Comparison of ENCODE assay signal across 8 cellular contexts in the genomic region with DNA sequence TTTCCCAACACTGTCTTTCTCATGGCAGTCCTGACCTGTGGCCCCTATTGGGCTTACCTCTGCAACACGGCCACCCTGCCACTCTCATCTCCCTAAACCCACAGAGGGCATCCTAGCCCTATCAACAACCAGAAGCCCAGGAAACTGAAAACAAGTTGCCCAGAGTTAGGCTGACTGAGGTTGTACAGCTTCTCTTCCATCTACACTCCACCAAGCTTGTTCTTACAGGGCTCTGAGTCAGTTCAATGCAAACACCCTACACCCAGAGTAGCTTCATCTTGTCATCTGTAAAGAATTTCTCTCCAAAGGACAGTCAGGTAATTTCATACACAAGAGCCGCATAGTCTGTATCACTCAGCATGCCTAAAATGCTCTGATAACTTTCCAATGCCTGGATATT.
A peak's percentile ranks its signal among the peaks of the same experiment; 100 is the strongest.
DNase-seq lines count a peak whose midpoint lies in the region; ATAC-seq, FAIRE-seq and TF ChIP-seq lines count a peak whose summit lies in the region.

No MANE protein-coding gene starts in this region.

- no peaks in the 10 kb centered on the region for H3K9me2 ChIP-seq in PC-9 (ENCODE audit: insufficient read depth)

- TF ChIP-seq CTCF in PC-9 (conservative IDR thresholded peaks at IDR 0.05) (no peak; the same call in 1 of the 2 replicates), H1 (IDR thresholded peaks at IDR 0.05; ENCODE audit: control extremely low read depth in 1 of 3, insufficient read depth in 1 of 3, low read depth in 1 of 3, low read length in 3 of 3) (peak in 1 of 3 experiments; percentile 15; a peak in 1 of 4 replicates), osteocyte (IDR thresholded peaks at IDR 0.05) (peak; percentile 20)

- H2BK120ac ChIP-seq in H1 (replicated peaks; ENCODE audit: low read depth, low read length), result no peak overlapping the region

- H4K5ac ChIP-seq in H1 (ENCODE audit: insufficient read length, low read depth, low read length), result no peak overlapping the region

- TF ChIP-seq POLR2A in H1 (IDR thresholded peaks at IDR 0.05; ENCODE audit: control extremely low read depth in 1 of 2, low read depth in 2 of 2, low read length in 2 of 2), result no peak

- H2BK5ac ChIP-seq in H1 (ENCODE audit: low read depth, low read length), result no peak overlapping the region

- POLR2A ChIA-PET in CD8-positive, alpha-beta memory T cell (lab: Charles Lee), result interaction anchor here (1.0 kb wide), 1 partner anchor 174 kb away, joined by 3 read pairs; no protein-coding TSS in a partner anchor
- POLR2A ChIA-PET in PC-9 (lab: Charles Lee; ENCODE audit: unreplicated experiment), result interaction anchor here (0.6 to 1.0 kb wide), 7 partner anchors 17 to 444 kb away, joined by 3 to 15 read pairs (median 7); no protein-coding TSS in a partner anchor
- POLR2A ChIA-PET in H1 (lab: Charles Lee; ENCODE audit: partially characterized antibody), result no interaction called here

- no peaks in the 10 kb centered on the region for H3K27me3 ChIP-seq in CD8-positive, alpha-beta memory T cell (ENCODE audit: insufficient read depth, low read length, poor library complexity, severe bottlenecking)
- H3K27me3 ChIP-seq in PC-9 (ENCODE audit: insufficient read depth, low read depth) (no peaks in the 10 kb centered on the region), H1 (replicated peaks in 1 of 4; ENCODE audit: control insufficient read depth in 3 of 4, extremely low read depth in 1 of 4, insufficient read depth in 3 of 4, low read length in 3 of 4) (no peaks in the 10 kb centered on the region), small intestine (ENCODE audit: control insufficient read depth in 2 of 2, insufficient read depth in 2 of 2, low read length in 2 of 2) (no peaks in the 10 kb centered on the region)

- no peaks in the 10 kb centered on the region for H3K9me3 Mint-ChIP-seq in CD8-positive, alpha-beta memory T cell
- H3K9me3 Mint-ChIP-seq in osteocyte (ENCODE audit: unreplicated experiment), result no peaks in the 10 kb centered on the region

- FAIRE-seq in H1 (lab: Jason Lieb, UNC) (no peak), small intestine (lab: Jason Lieb, UNC) (no peak)

- H3K27ac ChIP-seq in CD8-positive, alpha-beta memory T cell (ENCODE audit: low read depth, low read length), result no peak overlapping the region
- H3K27ac ChIP-seq in PC-9 (peak overlapping the region; percentile 65), H1 (ENCODE audit: low read depth, low read length) (no peak overlapping the region), small intestine (ENCODE audit: low read depth in 1 of 2, low read length in 1 of 2) (peak overlapping the region in 1 of 2 donors; percentile 37)

- no peak overlapping the region for H3K4me3 ChIP-seq in CD8-positive, alpha-beta memory T cell (ENCODE audit: low read length)
- peak overlapping the region; percentile 15; the same call in 1 of the 2 replicates for H3K4me3 ChIP-seq in PC-9
- H3K4me3 ChIP-seq in H1 (ENCODE audit: extremely low read depth in 1 of 4, insufficient read depth in 2 of 4, low read depth in 3 of 4, low read length in 4 of 4), result no peak overlapping the region
- no peak overlapping the region for H3K4me3 ChIP-seq in small intestine (ENCODE audit: low read depth in 1 of 2, low read length in 2 of 2)

- H4K91ac ChIP-seq in H1 (replicated peaks; ENCODE audit: insufficient read length, low read length), result no peak overlapping the region

- intact Hi-C loops in PC-9 (cut with micrococcal nuclease; ENCODE audit: unreplicated experiment), result loop anchor here (1.0 to 5.0 kb wide), 5 partner anchors 17 to 168 kb away; no protein-coding TSS in a partner anchor

- H3K56ac ChIP-seq in H1 (replicated peaks; ENCODE audit: insufficient read length, low read depth, low read length), result no peak overlapping the region

- no peak overlapping the region for H3K14ac ChIP-seq in H1 (ENCODE audit: insufficient read length)

- TF ChIP-seq RAD21 in H1 (IDR thresholded peaks at IDR 0.05 in 1 of 2, conservative IDR thresholded peaks at IDR 0.05 in 1 of 2; ENCODE audit: low read depth in 2 of 2, low read length in 2 of 2), result peak; percentile 23 to 44; a peak in 3 of 4 replicates

- peak overlapping the region in 3 of 7 donors; percentile 2 to 26 (median 4) for H3K4me3 Mint-ChIP-seq in CD8-positive, alpha-beta memory T cell
- H3K4me3 Mint-ChIP-seq in osteocyte (ENCODE audit: unreplicated experiment), result peak overlapping the region; percentile 34

- peaks cover 55 to 76% (median 68%) of the 10 kb centered on the region in 3 donors for H3K4me1 Mint-ChIP-seq in CD8-positive, alpha-beta memory T cell
- H3K4me1 Mint-ChIP-seq in osteocyte (ENCODE audit: unreplicated experiment), result peaks cover 91% of the 10 kb centered on the region

- H3K23me2 ChIP-seq in H1 (ENCODE audit: low read depth, low read length), result no peaks in the 10 kb centered on the region

- peak overlapping the region in 7 of 8 donors; percentile 3 to 88 (median 68) for H3K27ac Mint-ChIP-seq in CD8-positive, alpha-beta memory T cell
- H3K27ac Mint-ChIP-seq in osteocyte (ENCODE audit: unreplicated experiment), result peak overlapping the region; percentile 96

- H3K27me3 Mint-ChIP-seq in CD8-positive, alpha-beta memory T cell, result no peaks in the 10 kb centered on the region
- H3K27me3 Mint-ChIP-seq in osteocyte (ENCODE audit: unreplicated experiment), result no peaks in the 10 kb centered on the region

- BruUV-seq in PC-9 (replicated peaks; lab: Mats Ljungman, UMichigan), result no TSS peak

- peaks cover 15% of the 10 kb centered on the region for H3K4me1 ChIP-seq in CD8-positive, alpha-beta memory T cell (ENCODE audit: insufficient read depth, low read length)
- H3K4me1 ChIP-seq in PC-9 (replicated peaks; ENCODE audit: insufficient read depth) (peaks cover 41% of the 10 kb centered on the region), H1 (replicated peaks in 1 of 4; ENCODE audit: control insufficient read depth in 3 of 4, insufficient read depth in 4 of 4, low read length in 3 of 4) (no peaks in the 10 kb centered on the region), small intestine (ENCODE audit: control insufficient read depth in 2 of 2, insufficient read depth in 1 of 2, low read depth in 1 of 2, low read length in 1 of 2) (peaks cover 0 to 11% of the 10 kb centered on the region in 2 donors)

- 75% methylated on average over 2 of the region's 2 CpGs; no CpG with 5 or more reads in 1 of the 2 experiments for WGBS in H1 (ENCODE audit: extremely low coverage in 1 of 2, insufficient coverage in 1 of 2, insufficient read length in 1 of 2, insufficient replicate concordance in 2 of 2, low coverage in 1 of 2, low lambda C conversion rate in 2 of 2, missing lambda C conversion rate in 1 of 2), 2 experiments
- WGBS in small intestine, 3 donors, result 62 to 91% (median 79%) methylated on average over 2 of the region's 2 CpGs

- peaks cover 27% of the 10 kb centered on the region for H3F3A ChIP-seq in PC-9 (ENCODE audit: insufficient read depth, low read depth)

- H3K79me2 ChIP-seq in PC-9 (ENCODE audit: low read depth) (no peaks in the 10 kb centered on the region), H1 (ENCODE audit: control insufficient read depth in 1 of 2, insufficient read depth in 2 of 2, low read length in 2 of 2) (no peaks in the 10 kb centered on the region)

- H2BK15ac ChIP-seq in H1 (ENCODE audit: low read length), result no peak overlapping the region

- H3K18ac ChIP-seq in H1 (ENCODE audit: extremely low read depth, low read length), result no peak overlapping the region

- ATAC-seq in GM18858 (IDR thresholded peaks at IDR 0.05; ENCODE audit: unreplicated experiment), result no peak

- H3K4ac ChIP-seq in H1 (replicated peaks; ENCODE audit: insufficient read length, low read depth, low read length), result no peak overlapping the region

- H2AFZ ChIP-seq in PC-9 (no peak overlapping the region), H1 (ENCODE audit: low read length) (peak overlapping the region; percentile 30; the same call in 1 of the 2 replicates)

- no peaks in the 10 kb centered on the region for H3K9me3 ChIP-seq in CD8-positive, alpha-beta memory T cell (ENCODE audit: low read length)
- no peaks in the 10 kb centered on the region; the same call in 1 of the 2 replicates for H3K9me3 ChIP-seq in PC-9 (ENCODE audit: insufficient read depth, low read depth)
- no peaks in the 10 kb centered on the region for H3K9me3 ChIP-seq in H1 (ENCODE audit: insufficient read depth in 2 of 2, low read depth in 1 of 2, low read length in 1 of 2)
- no peaks in the 10 kb centered on the region for H3K9me3 ChIP-seq in small intestine (ENCODE audit: control insufficient read depth, low read depth)

- no peak overlapping the region for H4K8ac ChIP-seq in H1 (ENCODE audit: extremely low read depth, insufficient read depth, low read length)

- peak in 1 of 5 donors; percentile 17 for DNase-seq in CD8-positive, alpha-beta memory T cell
- DNase-seq in PC-9 (peak; percentile 59 to 98), H1 (ENCODE audit: low read depth in 1 of 2, low spot score in 2 of 2) (no peak), osteocyte (ENCODE audit: extremely low spot score, unreplicated experiment) (no peak), small intestine (no peak), NCI-H1694 treated with DMSO at 0.1 percent for 48 hours (lab: John Stamatoyannopoulos, UW) (no peak), NCI-H2227 (lab: John Stamatoyannopoulos, UW; ENCODE audit: unreplicated experiment) (no peak)

- H3K4me2 ChIP-seq in PC-9 (peak overlapping the region; percentile 67), H1 (ENCODE audit: insufficient read depth in 1 of 2, low read depth in 2 of 2, low read length in 2 of 2) (no peak overlapping the region)

- H4K20me1 ChIP-seq in PC-9 (ENCODE audit: insufficient read depth) (no peaks in the 10 kb centered on the region), H1 (replicated peaks in 1 of 2; ENCODE audit: control insufficient read depth in 1 of 2, insufficient read depth in 2 of 2, low read length in 2 of 2) (no peaks in the 10 kb centered on the region)

- peaks cover 8 to 74% (median 30%) of the 10 kb centered on the region in 3 donors for H3K36me3 Mint-ChIP-seq in CD8-positive, alpha-beta memory T cell
- H3K36me3 Mint-ChIP-seq in osteocyte (ENCODE audit: unreplicated experiment), result peaks cover 51% of the 10 kb centered on the region

- no peak overlapping the region for H3K9ac ChIP-seq in H1 (replicated peaks in 1 of 4; ENCODE audit: extremely low read depth in 1 of 4, low read depth in 3 of 4, low read length in 3 of 4)

- no peak overlapping the region for H3K23ac ChIP-seq in H1 (ENCODE audit: insufficient read length)

- H3K79me1 ChIP-seq in H1 (ENCODE audit: low read depth, low read length), result no peaks in the 10 kb centered on the region

- H3K36me3 ChIP-seq in CD8-positive, alpha-beta memory T cell (ENCODE audit: insufficient read depth, low read length), result peaks cover 7% of the 10 kb centered on the region
- no peaks in the 10 kb centered on the region for H3K36me3 ChIP-seq in PC-9 (ENCODE audit: low read depth)
- H3K36me3 ChIP-seq in H1 (ENCODE audit: control insufficient read depth in 2 of 4, insufficient read depth in 4 of 4, low read length in 3 of 4), result no peaks in the 10 kb centered on the region
- peaks cover 3 to 5% of the 10 kb centered on the region in 2 donors for H3K36me3 ChIP-seq in small intestine (ENCODE audit: control insufficient read depth in 2 of 2, insufficient read depth in 2 of 2, low read length in 2 of 2)

- CTCF ChIA-PET in CD8-positive, alpha-beta memory T cell (lab: Charles Lee), result interaction anchor here (0.6 kb wide), 1 partner anchor 166 kb away, joined by 3 read pairs; no protein-coding TSS in a partner anchor
- CTCF ChIA-PET in PC-9 (lab: Charles Lee) (interaction anchor here (0.6 to 1.1 kb wide), 5 partner anchors 13 to 192 kb away, joined by 3 to 7 read pairs (median 3); a partner anchor contains a TSS), H1 (lab: Charles Lee; ENCODE audit: partially characterized antibody) (no interaction called here)

- H2AK5ac ChIP-seq in H1 (ENCODE audit: low read depth, low read length), result no peak overlapping the region

- H2BK12ac ChIP-seq in H1 (ENCODE audit: low read depth, low read length), result no peak overlapping the region

- H2BK20ac ChIP-seq in H1 (ENCODE audit: low read length), result no peak overlapping the region

- TF ChIP-seq EP300 in H1 (IDR thresholded peaks at IDR 0.05; ENCODE audit: borderline replicate concordance in 1 of 2, low read depth in 2 of 2, low read length in 2 of 2), result no peak

Comparison
In these comparisons a context has a peak if more than half of its experiments do, and no peak if none do; other contexts are left out.
1. DNase-seq: peak in PC-9 (2 of 2); none in H1 (0 of 2), osteocyte (single experiment), small intestine (single experiment), NCI-H1694 treated with DMSO at 0.1 percent for 48 hours (single experiment) and NCI-H2227 (single experiment).